ENCODE assay signal across 10 cellular contexts in the genomic region with DNA sequence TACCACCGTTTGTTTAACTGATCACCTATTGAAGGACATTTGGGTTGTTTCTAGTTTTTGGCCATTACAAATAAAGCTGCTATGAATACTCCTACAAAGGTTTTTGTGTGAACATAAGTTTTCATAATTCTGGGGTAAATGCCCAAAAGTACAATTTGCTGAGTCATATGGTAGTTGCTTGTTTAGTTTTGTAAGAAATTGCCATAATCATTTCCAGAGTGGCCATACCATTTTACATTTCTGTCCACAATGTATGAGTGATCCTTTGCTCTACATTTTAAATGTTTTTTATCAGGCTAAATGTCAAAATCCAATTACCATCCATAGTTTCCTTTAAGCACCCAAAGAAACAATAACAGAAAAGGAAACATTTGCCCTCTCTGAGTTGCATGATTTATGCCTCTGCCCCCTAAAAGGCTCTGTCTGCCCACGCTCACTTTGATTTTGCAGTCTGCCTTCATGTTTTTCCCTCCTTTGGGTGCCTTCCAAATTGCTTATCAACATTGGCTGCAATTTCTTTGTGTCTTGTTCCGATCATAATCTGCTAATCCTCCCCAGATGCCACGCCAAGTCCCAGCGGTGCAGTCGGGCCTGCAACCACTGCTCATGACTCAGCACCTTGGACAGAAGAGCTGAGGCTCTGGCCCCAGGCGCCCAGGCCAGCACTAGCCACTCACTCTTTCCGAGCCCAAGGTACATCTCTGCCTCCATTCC.
DNase-seq lines count a peak whose midpoint lies in the region; ATAC-seq, FAIRE-seq and TF ChIP-seq lines count a peak whose summit lies in the region.
"Had no signal": no experiment of that assay in that cellular context is flagged by ENCODE, and none has a peak within 500 bp of the region (broad histone marks: within the 10 kb centered on the region; RNA-seq: fewer than 3 reads in every experiment).

No MANE protein-coding gene starts in this region.

- H3K9me3 ChIP-seq in colonic mucosa (no peaks in the 10 kb centered on the region), mucosa of descending colon (no peaks in the 10 kb centered on the region)

- TF ChIP-seq CTCF in colonic mucosa (IDR thresholded peaks at IDR 0.05) (no peak), mucosa of descending colon (IDR thresholded peaks at IDR 0.05) (no peak)

- DNase-seq in AG08396 (ENCODE audit: low spot score), result peak; percentile 60
- DNase-seq in M059J (ENCODE audit: low read depth), result peak; percentile 93
- peak; percentile 46 for DNase-seq in colonic mucosa
- DNase-seq in mucosa of descending colon, result peak; percentile 34 to 74 (median 45)
- no peak for DNase-seq in DMS153 treated with DMSO at 0.1 percent for 48 hours (lab: John Stamatoyannopoulos, UW; ENCODE audit: unreplicated experiment)
- no peak for DNase-seq in H54 (ENCODE audit: insufficient read length, low spot score)
- no peak for DNase-seq in NCI-H2171 (lab: John Stamatoyannopoulos, UW)
- DNase-seq: activated CD8-positive, alpha-beta memory T cell treated with anti-CD3 and anti-CD28 coated beads for 24 hours; NK-92 treated with Interleukin-12 subunit alpha and Interleukin-12 subunit beta, amount 100 ng/mL, for 24 hours had no signal

- ATAC-seq in mucosa of descending colon, result peak; percentile 77
- ATAC-seq in HG02973 (IDR thresholded peaks at IDR 0.05; ENCODE audit: unreplicated experiment), result no peak

- H3K27me3 ChIP-seq in colonic mucosa, result no peaks in the 10 kb centered on the region

- no peak overlapping the region for H3K27ac ChIP-seq in colonic mucosa

- no peak overlapping the region for H3K9ac ChIP-seq in colonic mucosa (ENCODE audit: low read depth in 2 of 2, low read length in 2 of 2)

- H3K36me3 ChIP-seq in colonic mucosa, result no peaks in the 10 kb centered on the region
- H3K36me3 ChIP-seq in mucosa of descending colon (ENCODE audit: low read depth), result no peaks in the 10 kb centered on the region

- no peak for TF ChIP-seq POLR2A in H54 (IDR thresholded peaks at IDR 0.05; ENCODE audit: low read depth, low read length)

- intact Hi-C loops in colonic mucosa (cut with DNase I) (no loop called here), mucosa of descending colon (cut with DNase I, micrococcal nuclease) (no loop called here)

- H3K4me1 ChIP-seq in colonic mucosa, result no peaks in the 10 kb centered on the region
- H3K4me1 ChIP-seq in mucosa of descending colon (ENCODE audit: low read depth), result no peaks in the 10 kb centered on the region

- FAIRE-seq in H54 (lab: Jason Lieb, UNC), result no peak

- H3K4me3 ChIP-seq in colonic mucosa (no peak overlapping the region), mucosa of descending colon (no peak overlapping the region)

Comparison
In these comparisons a context has a peak if more than half of its experiments do, and no peak if none do; other contexts are left out.
1. DNase-seq: peak in AG08396 (single experiment), M059J (single experiment), colonic mucosa (single experiment) and mucosa of descending colon (3 of 3); none in DMS153 treated with DMSO at 0.1 percent for 48 hours (single experiment), H54 (single experiment) and NCI-H2171 (single experiment).